Comparison of ENCODE assay signal across 1 cellular context in the genomic region with DNA sequence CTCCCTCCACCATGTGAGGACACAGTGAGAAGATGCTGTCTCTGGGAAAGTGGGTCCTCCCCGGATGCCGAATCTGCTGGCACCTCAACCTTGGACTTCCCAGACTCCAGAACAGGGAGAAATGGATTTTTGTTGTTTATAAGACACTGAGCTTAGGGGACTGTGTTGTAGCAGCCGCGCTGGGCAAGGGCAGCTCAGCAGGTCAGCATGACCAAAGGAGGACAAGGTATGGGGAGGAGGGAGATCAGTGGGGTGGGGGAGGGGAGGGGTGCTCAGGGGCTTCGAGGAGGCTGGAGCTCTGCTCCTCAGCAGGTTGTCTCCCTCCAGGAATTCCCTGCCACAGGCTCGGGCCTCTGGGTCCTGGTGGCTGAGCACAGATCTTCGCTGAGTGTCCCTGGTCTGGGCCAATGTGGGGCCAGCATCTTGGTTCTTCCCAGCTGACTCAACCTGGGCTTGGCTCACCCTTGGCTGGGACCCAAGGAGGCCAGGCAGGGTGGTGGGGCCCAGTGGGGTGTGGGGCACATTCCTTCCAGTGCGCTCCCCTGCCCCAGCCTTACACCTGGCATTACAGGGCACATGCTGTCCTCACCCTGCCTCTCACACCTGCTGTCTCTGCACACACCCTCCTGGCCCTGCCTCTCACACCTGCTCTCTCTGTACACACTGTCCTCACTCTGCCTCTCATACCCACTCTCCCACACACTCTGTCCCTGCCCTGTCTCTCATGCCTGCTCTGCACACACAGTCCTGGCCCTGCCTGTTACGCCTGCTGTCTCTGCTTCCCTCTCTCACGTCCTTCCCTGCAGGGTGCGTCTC.
TF ChIP-seq lines count a peak whose summit lies in the region.

No MANE protein-coding gene starts in this region.

TF ChIP-seq in HEK293, 187 proteins besides CTCF, POLR2A, EP300 and RAD21 (continued from another document):
- TF ChIP-seq, protein P1, sequence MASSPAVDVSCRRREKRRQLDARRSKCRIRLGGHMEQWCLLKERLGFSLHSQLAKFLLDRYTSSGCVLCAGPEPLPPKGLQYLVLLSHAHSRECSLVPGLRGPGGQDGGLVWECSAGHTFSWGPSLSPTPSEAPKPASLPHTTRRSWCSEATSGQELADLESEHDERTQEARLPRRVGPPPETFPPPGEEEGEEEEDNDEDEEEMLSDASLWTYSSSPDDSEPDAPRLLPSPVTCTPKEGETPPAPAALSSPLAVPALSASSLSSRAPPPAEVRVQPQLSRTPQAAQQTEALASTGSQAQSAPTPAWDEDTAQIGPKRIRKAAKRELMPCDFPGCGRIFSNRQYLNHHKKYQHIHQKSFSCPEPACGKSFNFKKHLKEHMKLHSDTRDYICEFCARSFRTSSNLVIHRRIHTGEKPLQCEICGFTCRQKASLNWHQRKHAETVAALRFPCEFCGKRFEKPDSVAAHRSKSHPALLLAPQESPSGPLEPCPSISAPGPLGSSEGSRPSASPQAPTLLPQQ (tag by site-specific recombination; IDR thresholded peaks at IDR 0.05): peak; percentile 94
- TF ChIP-seq, protein P2, sequence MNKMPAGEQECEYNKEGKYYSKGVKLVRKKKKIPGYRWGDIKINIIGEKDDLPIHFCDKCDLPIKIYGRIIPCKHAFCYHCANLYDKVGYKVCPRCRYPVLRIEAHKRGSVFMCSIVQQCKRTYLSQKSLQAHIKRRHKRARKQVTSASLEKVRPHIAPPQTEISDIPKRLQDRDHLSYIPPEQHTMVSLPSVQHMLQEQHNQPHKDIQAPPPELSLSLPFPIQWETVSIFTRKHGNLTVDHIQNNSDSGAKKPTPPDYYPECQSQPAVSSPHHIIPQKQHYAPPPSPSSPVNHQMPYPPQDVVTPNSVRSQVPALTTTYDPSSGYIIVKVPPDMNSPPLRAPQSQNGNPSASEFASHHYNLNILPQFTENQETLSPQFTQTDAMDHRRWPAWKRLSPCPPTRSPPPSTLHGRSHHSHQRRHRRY (tag by site-specific recombination; IDR thresholded peaks at IDR 0.05): no peak
- TF ChIP-seq, protein P3, sequence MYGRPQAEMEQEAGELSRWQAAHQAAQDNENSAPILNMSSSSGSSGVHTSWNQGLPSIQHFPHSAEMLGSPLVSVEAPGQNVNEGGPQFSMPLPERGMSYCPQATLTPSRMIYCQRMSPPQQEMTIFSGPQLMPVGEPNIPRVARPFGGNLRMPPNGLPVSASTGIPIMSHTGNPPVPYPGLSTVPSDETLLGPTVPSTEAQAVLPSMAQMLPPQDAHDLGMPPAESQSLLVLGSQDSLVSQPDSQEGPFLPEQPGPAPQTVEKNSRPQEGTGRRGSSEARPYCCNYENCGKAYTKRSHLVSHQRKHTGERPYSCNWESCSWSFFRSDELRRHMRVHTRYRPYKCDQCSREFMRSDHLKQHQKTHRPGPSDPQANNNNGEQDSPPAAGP (tag by site-specific recombination; IDR thresholded peaks at IDR 0.05): peak; percentile 94
- no peak for TF ChIP-seq ZFP37 (tag by site-specific recombination; IDR thresholded peaks at IDR 0.05)
